10 cellular contexts compared by ENCODE assay signal in the genomic region with DNA sequence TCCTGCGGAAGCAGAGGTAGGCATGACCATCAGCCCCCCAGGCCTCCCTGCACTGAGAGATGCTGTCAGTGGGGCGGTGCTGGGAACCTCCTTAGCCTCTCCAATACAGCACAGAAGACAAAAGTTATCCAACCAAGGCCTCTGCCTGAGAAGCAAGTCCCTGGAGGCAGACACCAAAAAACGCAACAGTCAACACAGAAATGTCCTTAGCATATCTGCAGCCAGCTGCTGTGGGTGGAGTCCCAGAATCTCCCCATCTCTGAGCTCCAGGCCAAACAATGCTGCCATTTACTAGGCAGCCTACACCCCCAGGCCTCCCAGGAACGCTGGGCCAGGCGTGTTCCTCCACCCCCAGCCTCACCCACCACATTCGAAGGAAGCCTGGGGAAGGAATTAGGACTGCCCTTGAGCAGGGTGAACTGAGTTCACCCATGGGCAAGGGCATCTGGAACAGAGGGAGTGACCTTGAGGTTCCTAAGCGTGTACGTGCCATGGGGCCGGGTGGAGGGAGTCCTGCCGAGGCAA. TPM values are rescaled to one million over a fixed set of nuclear protein-coding genes. Genes with fewer than 3 reads are reported as not detected.
DNase-seq lines count a peak whose midpoint lies in the region; ATAC-seq and TF ChIP-seq lines count a peak whose summit lies in the region.
"Had no signal": no experiment of that assay in that cellular context is flagged by ENCODE, and none has a peak within 500 bp of the region (broad histone marks: within the 10 kb centered on the region; RNA-seq: fewer than 3 reads in every experiment).

No MANE protein-coding gene starts in this region.

- H2AFZ ChIP-seq in hepatocyte, result no peak overlapping the region

- H4K20me1 ChIP-seq in hepatocyte (ENCODE audit: insufficient read depth, poor library complexity, severe bottlenecking), result no peaks in the 10 kb centered on the region

- H3K27ac Mint-ChIP-seq in stimulated activated naive CD8-positive, alpha-beta T cell treated with anti-CD3 and anti-CD28 coated beads, Interleukin-15, amount 100 ng/mL, for 72 hours, result peak overlapping the region in 1 of 2 donors; percentile 25
- H3K27ac Mint-ChIP-seq: nephron had no signal

- H3K4me1 ChIP-seq in SJCRH30, result peaks cover 48% of the 10 kb centered on the region
- peaks cover 30% of the 10 kb centered on the region for H3K4me1 ChIP-seq in hepatocyte (ENCODE audit: insufficient read depth)
- peaks cover 6% of the 10 kb centered on the region for H3K4me1 ChIP-seq in suprapubic skin

- H3K4me2 ChIP-seq in hepatocyte, result no peak overlapping the region

- no peaks in the 10 kb centered on the region for H3K27me3 ChIP-seq in SJCRH30
- H3K27me3 ChIP-seq in hepatocyte, result no peaks in the 10 kb centered on the region
- no peaks in the 10 kb centered on the region for H3K27me3 ChIP-seq in suprapubic skin

- no peaks in the 10 kb centered on the region for H3K9me3 Mint-ChIP-seq in stimulated activated naive CD8-positive, alpha-beta T cell treated with anti-CD3 and anti-CD28 coated beads, Interleukin-15, amount 100 ng/mL, for 72 hours
- H3K9me3 Mint-ChIP-seq: nephron had no signal

- H3K36me3 ChIP-seq in SJCRH30, result no peaks in the 10 kb centered on the region
- no peaks in the 10 kb centered on the region for H3K36me3 ChIP-seq in hepatocyte (replicated peaks; ENCODE audit: insufficient read depth, low read depth)
- H3K36me3 ChIP-seq in suprapubic skin, result no peaks in the 10 kb centered on the region

- H3K4me1 Mint-ChIP-seq in stimulated activated naive CD8-positive, alpha-beta T cell treated with anti-CD3 and anti-CD28 coated beads, Interleukin-15, amount 100 ng/mL, for 72 hours, result peaks cover 95% of the 10 kb centered on the region

- H3K27ac ChIP-seq in SJCRH30 (peak overlapping the region; percentile 67), hepatocyte (peak overlapping the region; percentile 9), suprapubic skin (no peak overlapping the region)

- no peak overlapping the region for H3K4me3 Mint-ChIP-seq in stimulated activated naive CD8-positive, alpha-beta T cell treated with anti-CD3 and anti-CD28 coated beads, Interleukin-15, amount 100 ng/mL, for 72 hours
- H3K4me3 Mint-ChIP-seq: nephron had no signal

- H3K79me2 ChIP-seq in hepatocyte, result peaks cover 2% of the 10 kb centered on the region

- no peak overlapping the region for H3K4me3 ChIP-seq in SJCRH30
- no peak overlapping the region for H3K4me3 ChIP-seq in hepatocyte
- no peak overlapping the region for H3K4me3 ChIP-seq in suprapubic skin

- 60% methylated on average over 10 of the region's 10 CpGs for WGBS in hepatocyte (ENCODE audit: low lambda C conversion rate, missing lambda C conversion rate)
- 49% methylated on average over 10 of the region's 10 CpGs for WGBS in suprapubic skin

- no peak for TF ChIP-seq POLR2A in suprapubic skin (IDR thresholded peaks at IDR 0.05)

- no peaks in the 10 kb centered on the region for H3K9me2 ChIP-seq in hepatocyte (replicated peaks; ENCODE audit: insufficient read depth)

- TF ChIP-seq EP300 in suprapubic skin (IDR thresholded peaks at IDR 0.05), result no peak

- no peak for TF ChIP-seq CTCF in hepatocyte (IDR thresholded peaks at IDR 0.05; ENCODE audit: poor library complexity)
- TF ChIP-seq CTCF in suprapubic skin (IDR thresholded peaks at IDR 0.05), result no peak

- peak; percentile 63 for ATAC-seq in GM19467 (IDR thresholded peaks at IDR 0.05; ENCODE audit: unreplicated experiment)
- no peak for ATAC-seq in stimulated activated naive CD8-positive, alpha-beta T cell treated with anti-CD3 and anti-CD28 coated beads, Interleukin-15, amount 100 ng/mL, for 72 hours
- no peak for ATAC-seq in HG03378 (IDR thresholded peaks at IDR 0.05; ENCODE audit: unreplicated experiment)
- no peak for ATAC-seq in HG03135 (IDR thresholded peaks at IDR 0.05; ENCODE audit: unreplicated experiment)

- DNase-seq in AG20443 (ENCODE audit: low spot score) (peak; percentile 38), SJCRH30 (peak; percentile 95 to 98), hepatocyte (ENCODE audit: low spot score) (no peak), suprapubic skin (ENCODE audit: low spot score in 2 of 2) (no peak)
- no peak for DNase-seq in stimulated activated naive CD8-positive, alpha-beta T cell treated with anti-CD3 and anti-CD28 coated beads, Interleukin-15, amount 100 ng/mL, for 72 hours

- H3K9me3 ChIP-seq in SJCRH30 (replicated peaks) (no peaks in the 10 kb centered on the region), hepatocyte (ENCODE audit: low read depth) (no peaks in the 10 kb centered on the region), suprapubic skin (no peaks in the 10 kb centered on the region)

- no peaks in the 10 kb centered on the region for H3K27me3 Mint-ChIP-seq in stimulated activated naive CD8-positive, alpha-beta T cell treated with anti-CD3 and anti-CD28 coated beads, Interleukin-15, amount 100 ng/mL, for 72 hours

RNA-seq across cellular contexts. Expression of gene STK10, which starts 43.7 kb away (rescaled TPM):
- total RNA-seq in SJCRH30 (2014; rRNA removed; shearing (Covaris generic)), result 14.5 and 15.7 TPM in 2 replicates
- total RNA-seq in hepatocyte, result 5.2 and 19.3 TPM in 2 replicates
- 11.3 and 18.0 TPM in 2 replicates for polyA plus RNA-seq in hepatocyte
- 10 to 100 TPM; 29.0 to 49.6 (median 36.9) TPM for total RNA-seq in suprapubic skin

RNA-seq across cellular contexts. Expression of gene EFCAB9, which starts 49.6 kb away (rescaled TPM):
- total RNA-seq in SJCRH30 (2014; rRNA removed; shearing (Covaris generic)), result not detected in 2 replicates
- not detected in 2 replicates for total RNA-seq in hepatocyte
- polyA plus RNA-seq in hepatocyte, result not detected in 2 replicates
- not detected for total RNA-seq in suprapubic skin
- polyA plus RNA-seq: thymus had no signal

Comparison
In these comparisons a context has a peak if more than half of its experiments do, and no peak if none do; other contexts are left out.
1. DNase-seq: peak in AG20443 (single experiment) and SJCRH30 (2 of 2); none in hepatocyte (single experiment), stimulated activated naive CD8-positive, alpha-beta T cell treated with anti-CD3 and anti-CD28 coated beads, Interleukin-15, amount 100 ng/mL, for 72 hours (0 of 2) and suprapubic skin (0 of 2).